In the genomic region with DNA sequence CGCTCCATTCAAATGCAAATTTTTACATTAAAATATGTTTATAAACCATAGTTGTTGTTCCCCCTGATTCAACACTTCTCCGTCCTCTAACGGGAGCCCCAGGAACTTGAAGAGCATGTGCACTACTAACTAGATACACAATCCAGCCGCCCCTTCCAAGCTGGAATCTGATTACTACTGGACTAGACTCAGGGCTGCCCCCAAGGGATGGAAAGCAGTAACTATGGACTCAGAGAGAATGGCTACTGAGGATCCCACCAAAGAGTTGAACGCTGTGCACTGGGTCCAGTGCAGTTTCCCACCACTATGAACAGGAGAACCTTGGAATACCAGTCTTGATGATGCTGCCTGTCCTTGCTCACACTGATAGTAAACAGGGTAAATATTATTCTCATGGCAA, we compare ENCODE assay signal across 32 cellular contexts. TPM values are rescaled to one million over a fixed set of nuclear protein-coding genes. Genes with fewer than 3 reads are reported as not detected.
DNase-seq lines count a peak whose midpoint lies in the region; ATAC-seq, FAIRE-seq and TF ChIP-seq lines count a peak whose summit lies in the region.
"Had no signal": no experiment of that assay in that cellular context is flagged by ENCODE, and none has a peak within 500 bp of the region (broad histone marks: within the 10 kb centered on the region; RNA-seq: fewer than 3 reads in every experiment).

No MANE protein-coding gene starts in this region.

- DNase-seq in GM23338 (ENCODE audit: low spot score) (peak; percentile 30), IMR-90 (no peak), SK-N-MC (ENCODE audit: low read depth, low spot score) (no peak), HepG2 (ENCODE audit: low spot score) (peak; percentile 10), SK-N-DZ (ENCODE audit: low spot score) (no peak), AML-193 (lab: John Stamatoyannopoulos, UW) (no peak), H54 (ENCODE audit: insufficient read length, low spot score) (no peak)
- DNase-seq: activated CD4-positive, alpha-beta T cell treated with anti-CD3 and anti-CD28 coated beads, Interleukin-2, amount 50 U/mL, for 4 hours; activated gamma-delta T cell treated with Interleukin-2 at 50 U/mL for 16 hours; activated T-cell treated with anti-CD3 and anti-CD28 coated beads, Interleukin-2, amount 50 U/mL, for 48 hours; CD8-positive, alpha-beta T cell; cortex of kidney; DMS153; effector memory CD8-positive, alpha-beta T cell; GOT3; Karpas-422; left ventricle myocardium superior; NCI-H1436; NCI-H2081 treated with DMSO at 0.1 percent for 48 hours; NCI-H345; NK-92 treated with Interleukin-12 subunit alpha and Interleukin-12 subunit beta, amount 100 ng/mL, for 24 hours; Peyer's patch; posterior cingulate gyrus; SHP77; small intestine; stimulated activated naive CD4-positive, alpha-beta T cell; upper lobe of left lung had no signal

- peaks cover 14% of the 10 kb centered on the region for H3K9me2 ChIP-seq in GM23338 (ENCODE audit: insufficient read depth)

- no peak overlapping the region for H4K8ac ChIP-seq in IMR-90 (ENCODE audit: low read depth in 2 of 2, low read length in 2 of 2)

- H3K79me1 ChIP-seq in IMR-90 (ENCODE audit: low read depth in 1 of 2, low read length in 2 of 2), result no peaks in the 10 kb centered on the region

- no peak for TF ChIP-seq EP300 in HepG2 (IDR thresholded peaks at IDR 0.05; ENCODE audit: low read depth in 2 of 2, low read length in 2 of 2)
- TF ChIP-seq EP300 in HepG2 (CRISPR knock-in tag; IDR thresholded peaks at IDR 0.05; ENCODE audit: borderline replicate concordance), result no peak

- TF ChIP-seq POLR2A in IMR-90 (IDR thresholded peaks at IDR 0.05; ENCODE audit: low read depth, low read length) (no peak), HepG2 (IDR thresholded peaks at IDR 0.05; ENCODE audit: insufficient read depth in 1 of 2, low read depth in 2 of 2, low read length in 2 of 2) (no peak), H54 (IDR thresholded peaks at IDR 0.05; ENCODE audit: low read depth, low read length) (no peak)

- CTCF ChIA-PET in IMR-90 (lab: Yijun Ruan, JAX) (no interaction called here), HepG2 (lab: Yijun Ruan, JAX; ENCODE audit: low intra/inter-chr PET ratio, low total read pairs) (interaction anchor here (1.1 kb wide), 1 partner anchor 41 kb away, joined by 3 read pairs; no protein-coding TSS in a partner anchor)

- intact Hi-C loops in IMR-90 (cut with micrococcal nuclease), result no loop called here
- intact Hi-C loops in HepG2 (cut with micrococcal nuclease; ENCODE audit: unreplicated experiment), result no loop called here

- TF ChIP-seq CTCF in GM23338 (conservative IDR thresholded peaks at IDR 0.05; ENCODE audit: low read depth in 2 of 2), result peak; percentile 40 to 45
- TF ChIP-seq CTCF in IMR-90 (conservative IDR thresholded peaks at IDR 0.05; ENCODE audit: low read depth, low read length), result 0 out of 2 replicates have a peak, but pooled peaks have one; percentile 1
- peak; percentile 38 for TF ChIP-seq CTCF in HepG2 (CRISPR knock-in tag; IDR thresholded peaks at IDR 0.05)

- H2BK15ac ChIP-seq in IMR-90 (ENCODE audit: low read depth, low read length), result 0 out of 3 replicates have a peak overlapping the region, but pooled peaks have one; percentile 2

- no peaks in the 10 kb centered on the region for H3K27me3 ChIP-seq in GM23338 (ENCODE audit: insufficient read depth)
- no peaks in the 10 kb centered on the region for H3K27me3 ChIP-seq in IMR-90 (ENCODE audit: control insufficient read depth, insufficient read depth, low read length)
- H3K27me3 ChIP-seq in HepG2 (ENCODE audit: control insufficient read depth in 1 of 2, insufficient read depth in 2 of 2, low read length in 2 of 2), result no peaks in the 10 kb centered on the region; a peak in 1 of 5 replicates
- H3K27me3 ChIP-seq: ascending aorta, Peyer's patch, right atrium auricular region, suprapubic skin, upper lobe of left lung had no signal

- peaks cover 5% of the 10 kb centered on the region; the same call in 1 of the 3 replicates for H3K4me1 Mint-ChIP-seq in GM23338

- 0 out of 2 replicates have a peak overlapping the region, but pooled peaks have one; percentile 63 for H2BK20ac ChIP-seq in IMR-90 (ENCODE audit: low read depth, low read length)

- H3K79me2 ChIP-seq in GM23338 (replicated peaks; ENCODE audit: insufficient read depth) (no peaks in the 10 kb centered on the region), HepG2 (ENCODE audit: insufficient read depth, low read length) (no peaks in the 10 kb centered on the region)

- H3K9me3 Mint-ChIP-seq in GM23338, result peaks cover 4% of the 10 kb centered on the region; the same call in 1 of the 3 replicates
- H3K9me3 Mint-ChIP-seq: CD8-positive, alpha-beta T cell; effector memory CD8-positive, alpha-beta T cell had no signal

- no peak overlapping the region for H3K4me3 Mint-ChIP-seq in GM23338
- H3K4me3 Mint-ChIP-seq: CD8-positive, alpha-beta T cell; effector memory CD8-positive, alpha-beta T cell had no signal

- dilution Hi-C loops in IMR-90 (cut with HindIII; ENCODE audit: low sequenced_read_pairs, unreplicated experiment), result no loop called here

- H3F3A ChIP-seq in GM23338 (replicated peaks; ENCODE audit: low read depth), result no peaks in the 10 kb centered on the region

- H3K4me3 ChIP-seq in GM23338 (no peak overlapping the region), IMR-90 (ENCODE audit: insufficient read depth, low read depth, low read length) (no peak overlapping the region), SK-N-MC (no peak overlapping the region), HepG2 (replicated peaks in 1 of 3; ENCODE audit: insufficient read depth in 1 of 3, low read depth in 2 of 3, low read length in 3 of 3) (no peak overlapping the region)
- H3K4me3 ChIP-seq: ascending aorta, Peyer's patch, right atrium auricular region, suprapubic skin, upper lobe of left lung had no signal

- H3K56ac ChIP-seq in IMR-90 (ENCODE audit: extremely low read depth, insufficient read depth, low read length), result no peak overlapping the region

- POLR2A ChIA-PET in IMR-90 (lab: Charles Lee; ENCODE audit: unreplicated experiment) (no interaction called here), HepG2 (lab: Yijun Ruan, JAX) (no interaction called here)

- no peak overlapping the region; the same call in 1 of the 2 replicates for H3K4ac ChIP-seq in IMR-90 (ENCODE audit: low read depth, low read length)

- H3K23ac ChIP-seq in IMR-90 (ENCODE audit: low read depth, low read length), result no peak overlapping the region

- no peaks in the 10 kb centered on the region for H4K20me1 ChIP-seq in GM23338 (replicated peaks; ENCODE audit: insufficient read depth)
- H4K20me1 ChIP-seq in IMR-90 (ENCODE audit: insufficient read depth, low read length), result no peaks in the 10 kb centered on the region
- H4K20me1 ChIP-seq in HepG2 (ENCODE audit: insufficient read depth, low read length), result no peaks in the 10 kb centered on the region

- no peak overlapping the region for H2AFZ ChIP-seq in GM23338
- H2AFZ ChIP-seq in IMR-90 (replicated peaks; ENCODE audit: low read length, poor library complexity), result no peak overlapping the region
- no peak overlapping the region for H2AFZ ChIP-seq in HepG2 (ENCODE audit: low read length)

- TF ChIP-seq RAD21 in IMR-90 (IDR thresholded peaks at IDR 0.05; ENCODE audit: low read length) (no peak), HepG2 (CRISPR knock-in tag; IDR thresholded peaks at IDR 0.05) (no peak)

- FAIRE-seq in HepG2 (lab: Jason Lieb, UNC) (no peak), H54 (lab: Jason Lieb, UNC) (no peak)
- FAIRE-seq: GM12891, islet of Langerhans, small intestine had no signal

- H3K14ac ChIP-seq in IMR-90 (replicated peaks; ENCODE audit: low read depth, low read length), result no peak overlapping the region

- H2AK5ac ChIP-seq in IMR-90 (ENCODE audit: low read depth, low read length), result no peak overlapping the region

- ATAC-seq in GM23338, result peak; percentile 54
- ATAC-seq in IMR-90 (ENCODE audit: low read depth), result no peak
- ATAC-seq in HepG2, result peak; percentile 77
- ATAC-seq: CD8-positive, alpha-beta T cell; effector memory CD8-positive, alpha-beta T cell; left ventricle myocardium superior had no signal

- no peaks in the 10 kb centered on the region; the same call in 1 of the 2 replicates for H3K36me3 ChIP-seq in GM23338 (ENCODE audit: insufficient read depth)
- H3K36me3 ChIP-seq in IMR-90 (ENCODE audit: control insufficient read depth, insufficient read depth, low read length), result no peaks in the 10 kb centered on the region
- no peaks in the 10 kb centered on the region for H3K36me3 ChIP-seq in SK-N-MC (ENCODE audit: insufficient read depth, low read length)
- H3K36me3 ChIP-seq in HepG2 (replicated peaks in 1 of 2; ENCODE audit: control insufficient read depth in 1 of 2, insufficient read depth in 2 of 2, low read length in 2 of 2), result no peaks in the 10 kb centered on the region
- H3K36me3 ChIP-seq: ascending aorta, Peyer's patch, right atrium auricular region, suprapubic skin, upper lobe of left lung had no signal

- peaks cover 4% of the 10 kb centered on the region; the same call in 1 of the 2 replicates for H3K4me1 ChIP-seq in GM23338 (ENCODE audit: insufficient read depth)
- H3K4me1 ChIP-seq in IMR-90 (ENCODE audit: control insufficient read depth, insufficient read depth, low read length), result peaks cover 3% of the 10 kb centered on the region; the same call in 1 of the 2 replicates
- H3K4me1 ChIP-seq in HepG2 (ENCODE audit: insufficient read depth, low read length), result no peaks in the 10 kb centered on the region
- H3K4me1 ChIP-seq: ascending aorta, Peyer's patch, right atrium auricular region, suprapubic skin, upper lobe of left lung had no signal

- H3K27me3 Mint-ChIP-seq in GM23338 (ENCODE audit: insufficient read depth, low read depth, poor library complexity), result no peaks in the 10 kb centered on the region
- H3K27me3 Mint-ChIP-seq: effector memory CD8-positive, alpha-beta T cell had no signal

- H3K18ac ChIP-seq in IMR-90 (ENCODE audit: low read depth, low read length), result no peak overlapping the region

- WGBS in IMR-90 (ENCODE audit: extremely low coverage in 2 of 2, insufficient read length in 1 of 2), 2 experiments, result no CpG with 5 or more reads among the region's 5 CpGs
- 30% methylated on average over 5 of the region's 5 CpGs for WGBS in HepG2 (ENCODE audit: low lambda C conversion rate)

- BruUV-seq in IMR-90 (replicated peaks; lab: Mats Ljungman, UMichigan), result no TSS peak
- no TSS peak for BruUV-seq in HepG2 (replicated peaks; lab: Mats Ljungman, UMichigan)

- no peak overlapping the region for H2BK120ac ChIP-seq in IMR-90 (ENCODE audit: low read depth, low read length)

- H3K27ac ChIP-seq in GM23338 (ENCODE audit: low read depth) (no peak overlapping the region), IMR-90 (ENCODE audit: insufficient read depth, low read length) (no peak overlapping the region), SK-N-MC (peak overlapping the region; percentile 99), HepG2 (ENCODE audit: extremely low read length, insufficient read depth, low read length) (no peak overlapping the region)
- H3K27ac ChIP-seq: ascending aorta, Peyer's patch, right atrium auricular region, suprapubic skin, upper lobe of left lung had no signal

- no peak overlapping the region for H4K5ac ChIP-seq in IMR-90 (ENCODE audit: low read depth, low read length)

- H3K9me1 ChIP-seq in IMR-90 (ENCODE audit: insufficient read depth, low read length), result peaks cover 4% of the 10 kb centered on the region; the same call in 1 of the 2 replicates

- no peak overlapping the region for H3K9ac ChIP-seq in IMR-90 (ENCODE audit: low read depth, low read length)
- H3K9ac ChIP-seq in SK-N-MC (ENCODE audit: insufficient read length), result no peak overlapping the region
- H3K9ac ChIP-seq in HepG2 (ENCODE audit: insufficient read depth, low read depth, low read length), result no peak overlapping the region

- no peak overlapping the region for H3K27ac Mint-ChIP-seq in GM23338
- H3K27ac Mint-ChIP-seq: CD8-positive, alpha-beta T cell; effector memory CD8-positive, alpha-beta T cell had no signal

- in situ Hi-C loops in IMR-90 (cut with MboI; ENCODE audit: low sequenced_read_pairs), result no loop called here
- in situ Hi-C loops in HepG2 (cut with HindIII; ENCODE audit: extremely low pct_ligation_motif_present, low pct_unique_long_range_greater_than_20kb), result no loop called here

- no peak overlapping the region for H2AK9ac ChIP-seq in IMR-90 (replicated peaks; ENCODE audit: low read depth, low read length, poor library complexity)

- no peak overlapping the region for H2BK5ac ChIP-seq in IMR-90 (ENCODE audit: low read depth, low read length, poor library complexity, severe bottlenecking)

- 0 out of 3 replicates have a peak, but pooled peaks cover 4% of the 10 kb centered on the region for H3K36me3 Mint-ChIP-seq in GM23338 (ENCODE audit: low read depth)
- H3K36me3 Mint-ChIP-seq: CD8-positive, alpha-beta T cell had no signal

- H3K4me2 ChIP-seq in GM23338, result no peak overlapping the region
- no peak overlapping the region for H3K4me2 ChIP-seq in IMR-90 (ENCODE audit: low read depth, low read length)
- no peak overlapping the region for H3K4me2 ChIP-seq in HepG2 (ENCODE audit: low read depth, low read length)

- H3K9me3 ChIP-seq in IMR-90 (ENCODE audit: control insufficient read depth, insufficient read depth, low read length) (no peaks in the 10 kb centered on the region), SK-N-MC (ENCODE audit: low read depth, low read length) (no peaks in the 10 kb centered on the region), HepG2 (ENCODE audit: low read length) (no peaks in the 10 kb centered on the region)
- H3K9me3 ChIP-seq: ascending aorta, Peyer's patch, right atrium auricular region, suprapubic skin, upper lobe of left lung had no signal

- H4K91ac ChIP-seq in IMR-90 (ENCODE audit: insufficient read depth, low read depth, low read length), result no peak overlapping the region

RNA-seq across cellular contexts. Expression of a gene that starts 48.6 kb away (rescaled TPM):
- 53.1 and 59.9 TPM in 2 replicates for total RNA-seq in GM23338 (2014; rRNA removed; shearing (Covaris generic))
- 17.3 and 19.4 TPM in 2 replicates for polyA plus RNA-seq in GM23338 (2016; fragmentation: Nextera tagmentation; extraction: Ambion mirVana)
- 43.7 and 45.3 TPM in 2 replicates for total RNA-seq in IMR-90 (2012; rRNA removed)
- polyA plus RNA-seq in IMR-90 (2012; rRNA removed), result 15.0 and 15.1 TPM in 2 replicates
- 4.5 and 7.1 TPM in 2 replicates for polyA plus RNA-seq in IMR-90 (2012; cell fraction: cytosol; rRNA removed)
- polyA plus RNA-seq in IMR-90 (2012; cell fraction: nucleus; rRNA removed; ENCODE audit: low replicate concordance), result 23.2 and 40.0 TPM in 2 replicates
- 24.9 and 25.8 TPM in 2 replicates for total RNA-seq in HepG2 (2016; rRNA removed; fragmentation: Illumina TruSeq; extraction: Trizol)
- 20.2 and 22.1 TPM in 2 replicates for total RNA-seq in HepG2 (2016; cell fraction: cytosol; rRNA removed; fragmentation: Illumina TruSeq; extraction: Trizol; ENCODE audit: low read depth)
- total RNA-seq in HepG2 (2016; cell fraction: insoluble cytoplasmic fraction; rRNA removed; fragmentation: Illumina TruSeq; extraction: Trizol), result 21.5 and 23.3 TPM in 2 replicates
- 15.6 and 18.2 TPM in 2 replicates for total RNA-seq in HepG2 (2016; cell fraction: membrane; rRNA removed; fragmentation: Illumina TruSeq; extraction: Trizol)
- total RNA-seq in HepG2 (2016; cell fraction: nucleus; rRNA removed; fragmentation: Illumina TruSeq; extraction: Trizol), result 49.9 and 59.2 TPM in 2 replicates
- polyA plus RNA-seq in HepG2 (2011; rRNA removed), result 25.1 and 30.3 TPM in 2 replicates
- 15.9 and 19.5 TPM in 2 replicates for polyA plus RNA-seq in HepG2 (2011; cell fraction: cytosol; rRNA removed)
- polyA plus RNA-seq in HepG2 (2011; cell fraction: nucleus; rRNA removed), result 30.1 and 32.5 TPM in 2 replicates
- 12.4 and 12.5 TPM in 2 replicates for polyA plus RNA-seq in HepG2 (2012)
- polyA plus RNA-seq in HepG2 (2016; cell fraction: cytosol; fragmentation: Illumina TruSeq; extraction: Trizol; ENCODE audit: low read depth), result 2.1 and 2.3 TPM in 2 replicates
- polyA plus RNA-seq in HepG2 (2016; cell fraction: insoluble cytoplasmic fraction; fragmentation: Illumina TruSeq; extraction: Trizol; ENCODE audit: low read depth), result 14.1 and 16.0 TPM in 2 replicates
- polyA plus RNA-seq in HepG2 (2016; cell fraction: membrane; fragmentation: Illumina TruSeq; extraction: Trizol; ENCODE audit: low read depth), result 3.2 and 4.8 TPM in 2 replicates
- polyA plus RNA-seq in HepG2 (2016; cell fraction: nucleus; fragmentation: Illumina TruSeq; extraction: Trizol; ENCODE audit: insufficient read depth, low read depth), result 30.5 and 32.1 TPM in 2 replicates
- 177 and 200 TPM in 2 replicates for polyA minus RNA-seq in HepG2 (2011; rRNA and poly(A)+ RNA removed; ENCODE audit: low replicate concordance)
- polyA minus RNA-seq in HepG2 (2011; cell fraction: cytosol; rRNA and poly(A)+ RNA removed), result 61.3 and 74.0 TPM in 2 replicates
- 155 and 160 TPM in 2 replicates for polyA minus RNA-seq in HepG2 (2011; cell fraction: nucleus; rRNA and poly(A)+ RNA removed)
- 7.6 and 19.3 TPM in 2 replicates for polyA plus RNA-seq in SK-N-DZ (2014; cell fraction: cytosol; rRNA removed)
- polyA plus RNA-seq in SK-N-DZ (2014; cell fraction: nucleus; rRNA removed), result 14.5 and 14.7 TPM in 2 replicates

RNA-seq across cellular contexts. Expression of a gene that starts 49.3 kb away (rescaled TPM):
- total RNA-seq in GM23338 (2014; rRNA removed; shearing (Covaris generic)), result 30.8 and 37.5 TPM in 2 replicates
- polyA plus RNA-seq in GM23338 (2016; fragmentation: Nextera tagmentation; extraction: Ambion mirVana) (5.3 and 5.8 TPM in 2 replicates), IMR-90 (2012; rRNA removed) (0.17 and 0.26 TPM in 2 replicates), HepG2 (2011; rRNA removed) (4.3 and 4.7 TPM in 2 replicates)
- total RNA-seq in IMR-90 (2012; rRNA removed) (0.18 and 0.28 TPM in 2 replicates), HepG2 (2016; rRNA removed; fragmentation: Illumina TruSeq; extraction: Trizol) (3.5 and 4.5 TPM in 2 replicates)
- 0.11 and 0.34 TPM in 2 replicates for polyA plus RNA-seq in IMR-90 (2012; cell fraction: cytosol; rRNA removed)
- polyA plus RNA-seq in IMR-90 (2012; cell fraction: nucleus; rRNA removed; ENCODE audit: low replicate concordance), result 0.25 and 0.29 TPM in 2 replicates
- 0.62 and 1.2 TPM in 2 replicates for total RNA-seq in HepG2 (2016; cell fraction: cytosol; rRNA removed; fragmentation: Illumina TruSeq; extraction: Trizol; ENCODE audit: low read depth)
- total RNA-seq in HepG2 (2016; cell fraction: insoluble cytoplasmic fraction; rRNA removed; fragmentation: Illumina TruSeq; extraction: Trizol), result 2.6 and 4.4 TPM in 2 replicates
- 1.3 and 1.6 TPM in 2 replicates for total RNA-seq in HepG2 (2016; cell fraction: membrane; rRNA removed; fragmentation: Illumina TruSeq; extraction: Trizol)
- total RNA-seq in HepG2 (2016; cell fraction: nucleus; rRNA removed; fragmentation: Illumina TruSeq; extraction: Trizol), result 4.5 TPM in 2 replicates
- 2.9 and 3.0 TPM in 2 replicates for polyA plus RNA-seq in HepG2 (2011; cell fraction: cytosol; rRNA removed)
- 7.1 and 8.3 TPM in 2 replicates for polyA plus RNA-seq in HepG2 (2011; cell fraction: nucleus; rRNA removed)
- polyA plus RNA-seq in HepG2 (2012), result 3.0 and 4.6 TPM in 2 replicates
- polyA plus RNA-seq in HepG2 (2016; cell fraction: cytosol; fragmentation: Illumina TruSeq; extraction: Trizol; ENCODE audit: low read depth), result 0.14 and 0.20 TPM in 2 replicates
- 2.4 and 2.9 TPM in 2 replicates for polyA plus RNA-seq in HepG2 (2016; cell fraction: insoluble cytoplasmic fraction; fragmentation: Illumina TruSeq; extraction: Trizol; ENCODE audit: low read depth)
- polyA plus RNA-seq in HepG2 (2016; cell fraction: membrane; fragmentation: Illumina TruSeq; extraction: Trizol; ENCODE audit: low read depth), result 0.55 and 0.63 TPM in 2 replicates
- polyA plus RNA-seq in HepG2 (2016; cell fraction: nucleus; fragmentation: Illumina TruSeq; extraction: Trizol; ENCODE audit: insufficient read depth, low read depth), result 5.0 and 5.3 TPM in 2 replicates
- 5.8 and 6.7 TPM in 2 replicates for polyA minus RNA-seq in HepG2 (2011; rRNA and poly(A)+ RNA removed; ENCODE audit: low replicate concordance)
- 3.2 TPM in 2 replicates for polyA minus RNA-seq in HepG2 (2011; cell fraction: cytosol; rRNA and poly(A)+ RNA removed)
- 8.8 and 9.2 TPM in 2 replicates for polyA minus RNA-seq in HepG2 (2011; cell fraction: nucleus; rRNA and poly(A)+ RNA removed)
- polyA plus RNA-seq in SK-N-DZ (2014; cell fraction: cytosol; rRNA removed), result 2.8 and 3.1 TPM in 2 replicates
- polyA plus RNA-seq in SK-N-DZ (2014; cell fraction: nucleus; rRNA removed), result 3.0 and 3.1 TPM in 2 replicates

Comparison
In these comparisons a context has a peak if more than half of its experiments do, and no peak if none do; other contexts are left out.
1. DNase-seq: peak in GM23338 (single experiment) and HepG2 (single experiment); none in IMR-90 (single experiment), SK-N-MC (single experiment), SK-N-DZ (single experiment), AML-193 (0 of 2) and H54 (single experiment).
2. Peak in every context shown above with its lines, with median percentiles within 50 percentile points of each other: CTCF ChIP-seq.